In the genomic region with DNA sequence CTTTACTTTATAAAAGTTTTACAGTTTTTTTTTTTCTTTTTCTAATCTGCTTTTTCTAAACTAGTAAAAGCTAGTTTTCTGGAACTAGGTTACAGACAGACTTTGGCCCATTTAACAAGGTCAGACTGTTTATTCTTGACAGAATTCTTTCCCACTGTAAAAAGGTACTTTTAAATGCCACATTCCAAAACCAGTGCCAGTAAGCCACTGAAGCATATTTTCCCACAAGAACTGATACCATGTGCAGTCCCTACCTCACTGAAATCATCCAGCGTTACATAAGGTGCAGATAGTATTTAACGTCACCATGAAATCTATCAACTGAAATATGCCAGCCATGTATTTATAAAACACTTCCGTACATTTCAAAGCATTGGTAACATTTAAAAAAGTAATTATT, we compare ENCODE assay signal across 23 cellular contexts.
DNase-seq lines count a peak whose midpoint lies in the region; ATAC-seq and TF ChIP-seq lines count a peak whose summit lies in the region.
"Had no signal": no experiment of that assay in that cellular context is flagged by ENCODE, and none has a peak within 500 bp of the region (broad histone marks: within the 10 kb centered on the region; RNA-seq: fewer than 3 reads in every experiment).

No MANE protein-coding gene starts in this region.

- TF ChIP-seq CTCF in right atrium auricular region (IDR thresholded peaks at IDR 0.05) = no peak
- TF ChIP-seq CTCF in astrocyte of the spinal cord (IDR thresholded peaks at IDR 0.05; ENCODE audit: low read depth, low read length) = no peak
- no peak for TF ChIP-seq CTCF in thyroid gland (IDR thresholded peaks at IDR 0.05)
- no peak for TF ChIP-seq CTCF in GM10266 (IDR thresholded peaks at IDR 0.05; ENCODE audit: control insufficient read depth, insufficient read depth, low read depth, missing control alignments)

- ATAC-seq in Right ventricle myocardium inferior = peak; percentile 48
- ATAC-seq: HCT116; naive thymus-derived CD8-positive, alpha-beta T cell had no signal

- DNase-seq in Right ventricle myocardium inferior (ENCODE audit: missing footprints) = no peak
- DNase-seq in right atrium auricular region (ENCODE audit: low spot score) = no peak
- DNase-seq in astrocyte of the spinal cord (ENCODE audit: low read depth, low spot score) = peak; percentile 32
- peak; percentile 82 for DNase-seq in kidney glomerular epithelial cell (lab: John Stamatoyannopoulos, UW)
- DNase-seq in thyroid gland = peak in 1 of 2 donors; percentile 31
- no peak for DNase-seq in GM10266 (ENCODE audit: extremely low spot score)
- DNase-seq in stimulated activated CD8-positive, alpha-beta memory T cell treated with anti-CD3 and anti-CD28 coated beads, Interleukin-4, amount 100 ng/mL, for 48 hours = no peak
- DNase-seq in NCI-H524 treated with DMSO at 0.1 percent for 48 hours (lab: John Stamatoyannopoulos, UW) = no peak
- DNase-seq: 8988T; activated CD4-positive, alpha-beta memory T cell treated with anti-CD3 and anti-CD28 coated beads, Interleukin-2, amount 10 ng/mL, durations not matched to agents 7 days and 5 days; activated CD4-positive, CD25-positive, alpha-beta regulatory T cell; central memory CD4-positive, alpha-beta T cell; DMS79; dorsolateral prefrontal cortex; hippocampal formation; mesendoderm; naive thymus-derived CD8-positive, alpha-beta T cell; NCI-H1436 treated with DMSO at 0.1 percent for 48 hours; NCI-H2171 treated with DMSO at 0.1 percent for 48 hours; NCI-H526; pancreas had no signal

- peaks cover 0 to 28% of the 10 kb centered on the region in 2 donors for H3K4me1 ChIP-seq in right atrium auricular region
- H3K4me1 ChIP-seq in thyroid gland = peaks cover 10 to 45% of the 10 kb centered on the region in 2 donors

- 27 to 35% methylated on average over 3 of the region's 3 CpGs for WGBS in thyroid gland, 2 donors

- H3K27me3 ChIP-seq in right atrium auricular region (no peaks in the 10 kb centered on the region), thyroid gland (no peaks in the 10 kb centered on the region)
- H3K27me3 ChIP-seq: adrenal gland, dorsolateral prefrontal cortex, pancreas had no signal

- in situ Hi-C loops in astrocyte of the spinal cord (cut with HindIII; ENCODE audit: low sequenced_read_pairs) = no loop called here

- H3K4me3 ChIP-seq in right atrium auricular region (no peak overlapping the region), astrocyte of the spinal cord (ENCODE audit: low read depth, low read length) (no peak overlapping the region), thyroid gland (replicated peaks in 1 of 3) (no peak overlapping the region)
- H3K4me3 ChIP-seq: adrenal gland, dorsolateral prefrontal cortex, pancreas had no signal

- no peaks in the 10 kb centered on the region for H3K36me3 ChIP-seq in right atrium auricular region
- H3K36me3 ChIP-seq in thyroid gland = no peaks in the 10 kb centered on the region
- H3K36me3 ChIP-seq: adrenal gland, pancreas had no signal

- peak overlapping the region in 1 of 2 donors; percentile 19 for H3K27ac ChIP-seq in right atrium auricular region
- H3K27ac ChIP-seq in thyroid gland = peak overlapping the region in 2 of 3 donors; percentile 63 to 89

- intact Hi-C loops in Right ventricle myocardium inferior (cut with DNase I) (no loop called here), thyroid gland (cut with DNase I) (no loop called here)

- TF ChIP-seq POLR2A in thyroid gland (IDR thresholded peaks at IDR 0.05) = no peak

- H3K9me3 ChIP-seq in right atrium auricular region (no peaks in the 10 kb centered on the region), thyroid gland (no peaks in the 10 kb centered on the region)
- H3K9me3 ChIP-seq: adrenal gland, pancreas had no signal

Comparison
In these comparisons a context has a peak if more than half of its experiments do, and no peak if none do; other contexts are left out.
1. DNase-seq: peak in astrocyte of the spinal cord (single experiment) and kidney glomerular epithelial cell (single experiment); none in Right ventricle myocardium inferior (single experiment), right atrium auricular region (single experiment), GM10266 (single experiment), stimulated activated CD8-positive, alpha-beta memory T cell treated with anti-CD3 and anti-CD28 coated beads, Interleukin-4, amount 100 ng/mL, for 48 hours (single experiment) and NCI-H524 treated with DMSO at 0.1 percent for 48 hours (single experiment).